In genomic region chr2:64766841-64767669, GRCh38 we compare ENCODE assay signal across 8 cellular contexts.
DNase-seq lines count a peak whose midpoint lies in the region; ATAC-seq and TF ChIP-seq lines count a peak whose summit lies in the region.

No MANE protein-coding gene starts in this region.

- H3K36me3 Mint-ChIP-seq in endodermal cell (ENCODE audit: low read depth) (no peaks in the 10 kb centered on the region), naive B cell (no peaks in the 10 kb centered on the region)

- peak overlapping the region; percentile 45 for H3K9ac ChIP-seq in endodermal cell (ENCODE audit: extremely low read depth, low read length, poor library complexity, severe bottlenecking)

- H3K4me1 ChIP-seq in HEK293 (ENCODE audit: control insufficient read depth, insufficient read depth, low read length): peaks cover 9% of the 10 kb centered on the region
- H3K4me1 ChIP-seq in RWPE2 (ENCODE audit: insufficient read depth, poor library complexity, severe bottlenecking): peaks cover 5% of the 10 kb centered on the region
- H3K4me1 ChIP-seq in endodermal cell (ENCODE audit: control insufficient read depth, insufficient read depth, low read length): no peaks in the 10 kb centered on the region

- H3K27me3 ChIP-seq in RWPE2 (ENCODE audit: insufficient read depth, poor library complexity, severe bottlenecking) (no peaks in the 10 kb centered on the region), endodermal cell (ENCODE audit: control insufficient read depth, insufficient read depth, low read length, poor library complexity, severe bottlenecking) (peaks cover 73% of the 10 kb centered on the region)

- no peaks in the 10 kb centered on the region for H3K9me3 ChIP-seq in HEK293 (ENCODE audit: control insufficient read depth, insufficient read depth, low read depth, low read length)
- no peaks in the 10 kb centered on the region for H3K9me3 ChIP-seq in RWPE2 (ENCODE audit: severe bottlenecking)
- no peaks in the 10 kb centered on the region for H3K9me3 ChIP-seq in endodermal cell (ENCODE audit: control insufficient read depth, low read length)

- H3K27ac Mint-ChIP-seq in endodermal cell (no peak overlapping the region), naive B cell (peak overlapping the region; percentile 92 to 100 (median 98))

- H3K27me3 Mint-ChIP-seq in endodermal cell (ENCODE audit: insufficient read depth) (peaks cover 83% of the 10 kb centered on the region), naive B cell (no peaks in the 10 kb centered on the region)

- no peak for ATAC-seq in RWPE2 (ENCODE audit: low read depth)
- peak; percentile 60 to 65 for ATAC-seq in naive B cell (ENCODE audit: low read depth in 2 of 2)

- H3K4me3 ChIP-seq in HEK293 (ENCODE audit: low read depth, low read length) (peak overlapping the region; percentile 64), RWPE2 (ENCODE audit: severe bottlenecking) (peak overlapping the region; percentile 52), endodermal cell (ENCODE audit: low read length) (peak overlapping the region; percentile 78)

- WGBS in endodermal cell (ENCODE audit: insufficient coverage in 1 of 2, insufficient read length in 1 of 2), 2 experiments: 36% methylated on average over 12 to 13 of the region's 13 CpGs

- H3K27ac ChIP-seq in HEK293 (ENCODE audit: extremely low read depth, low read depth, low read length) (peak overlapping the region; percentile 92), RWPE2 (ENCODE audit: poor library complexity, severe bottlenecking) (peak overlapping the region; percentile 58), endodermal cell (ENCODE audit: low read depth, low read length) (peak overlapping the region; percentile 89)

- H3K9me3 Mint-ChIP-seq in endodermal cell (no peaks in the 10 kb centered on the region), naive B cell (no peaks in the 10 kb centered on the region)

- H3K4me3 Mint-ChIP-seq in endodermal cell: peak overlapping the region; percentile 58
- peak overlapping the region; percentile 88 to 99 (median 94) for H3K4me3 Mint-ChIP-seq in naive B cell

- POLR2A ChIA-PET in HEK293 (lab: Yijun Ruan, JAX): interaction anchor here (0.5 to 4.1 kb wide), 14 partner anchors 8 to 362 kb away, joined by 3 to 78 read pairs (median 3); partner anchors contain the start of gene SERTAD2

- DNase-seq in EL: peak; percentile 33
- DNase-seq in RWPE2 (ENCODE audit: low spot score): no peak
- no peak for DNase-seq in endodermal cell
- DNase-seq in naive B cell: peak; percentile 51
- DNase-seq in COLO668 (lab: John Stamatoyannopoulos, UW; ENCODE audit: unreplicated experiment): no peak
- no peak for DNase-seq in DMS 273 treated with DMSO at 0.1 percent for 48 hours (lab: John Stamatoyannopoulos, UW)
- DNase-seq in AG08395 (ENCODE audit: low spot score): no peak

- H3K36me3 ChIP-seq in HEK293 (ENCODE audit: control insufficient read depth in 2 of 2, insufficient read depth in 1 of 2, low read length in 2 of 2) (no peaks in the 10 kb centered on the region), RWPE2 (ENCODE audit: low read depth) (no peaks in the 10 kb centered on the region), endodermal cell (ENCODE audit: control insufficient read depth, insufficient read depth, low read length) (no peaks in the 10 kb centered on the region)

- H3K4me1 Mint-ChIP-seq in endodermal cell (peaks cover 9% of the 10 kb centered on the region), naive B cell (peaks cover 20 to 23% (median 23%) of the 10 kb centered on the region in 3 donors)

- TF ChIP-seq CTCF in HEK293 (tag by site-specific recombination; IDR thresholded peaks at IDR 0.05) (no peak), RWPE2 (IDR thresholded peaks at IDR 0.05; ENCODE audit: poor library complexity, severe bottlenecking) (no peak), endodermal cell (conservative IDR thresholded peaks at IDR 0.05) (no peak)

- CTCF ChIA-PET in HEK293 (lab: Yijun Ruan, JAX): interaction anchor here (0.6 to 1.2 kb wide), 8 partner anchors 15 to 274 kb away, joined by 3 to 10 read pairs (median 4); no protein-coding TSS in a partner anchor

TF ChIP-seq in HEK293, 187 proteins besides CTCF, POLR2A, EP300 and RAD21 (continues in another document):
- TF ChIP-seq ZNF18 (tag by site-specific recombination; IDR thresholded peaks at IDR 0.05) (no peak), ZNF274 (IDR thresholded peaks at IDR 0.05; ENCODE audit: low read length) (no peak), ZNF274 (tag by site-specific recombination; IDR thresholded peaks at IDR 0.05; ENCODE audit: borderline replicate concordance) (no peak), ZBTB6 (tag by site-specific recombination; IDR thresholded peaks at IDR 0.05) (no peak), ZBTB26 (tag by site-specific recombination; optimal IDR thresholded peaks at IDR 0.05) (no peak), KLF17 (tag by site-specific recombination; IDR thresholded peaks at IDR 0.05) (no peak), ZNF362 (tag by site-specific recombination; IDR thresholded peaks at IDR 0.05) (0 out of 2 replicates have a peak, but pooled peaks have one; percentile 15), PRDM10 (tag by site-specific recombination; IDR thresholded peaks at IDR 0.05) (peak; percentile 95)

Comparison
In these comparisons a context has a peak if more than half of its experiments do, and no peak if none do; other contexts are left out.
1. DNase-seq: peak in EL (single experiment) and naive B cell (single experiment); none in RWPE2 (single experiment), endodermal cell (single experiment), COLO668 (single experiment), DMS 273 treated with DMSO at 0.1 percent for 48 hours (single experiment) and AG08395 (single experiment).
2. Peak in every context shown above with its lines, with median percentiles within 50 percentile points of each other: H3K27ac ChIP-seq and H3K4me3 ChIP-seq.